ENCODE assay signal across 22 cellular contexts in genomic region chr11:107848345-107848744, GRCh38.
"Had no signal": no experiment of that assay in that cellular context is flagged by ENCODE, and none has a peak within 500 bp of the region (broad histone marks: within the 10 kb centered on the region; RNA-seq: fewer than 3 reads in every experiment).

No MANE protein-coding gene starts in this region.

- H3K9me3 ChIP-seq: esophagus muscularis mucosa, heart right ventricle, left lung, mucosa of descending colon, psoas muscle, stomach, testis, upper lobe of left lung had no signal

- H3K36me3 Mint-ChIP-seq: naive B cell had no signal

- DNase-seq: activated CD4-positive, alpha-beta T cell treated with anti-CD3 and anti-CD28 coated beads, Interleukin-2, amount 10 ng/mL, durations not matched to agents 7 days and 5 days; activated CD8-positive, alpha-beta memory T cell treated with anti-CD3 and anti-CD28 coated beads, Interleukin-2, amount 50 U/mL, for 48 hours; activated CD8-positive, alpha-beta T cell treated with anti-CD3 and anti-CD28 coated beads, Interleukin-2, amount 10 ng/mL, durations not matched to agents 7 days and 5 days; activated gamma-delta T cell treated with Interleukin-2 at 50 U/mL for 16 hours; activated T-cell treated with anti-CD3 and anti-CD28 coated beads, Interleukin-2, amount 50 U/mL, for 48 hours; effector CD8-positive, alpha-beta T cell; heart right ventricle; left lung; mucosa of descending colon; naive B cell; psoas muscle; right cardiac atrium; stimulated activated CD4-positive, alpha-beta T cell treated with anti-CD3 and anti-CD28 coated beads, Interleukin-2, amount 100 ng/mL, for 24 hours; stomach; T1000; testis; upper lobe of left lung had no signal

- H3K4me3 Mint-ChIP-seq: activated CD4-positive, alpha-beta T cell treated with anti-CD3 and anti-CD28 coated beads, Interleukin-2, amount 10 ng/mL, durations not matched to agents 7 days and 5 days; activated CD8-positive, alpha-beta T cell treated with anti-CD3 and anti-CD28 coated beads, Interleukin-2, amount 10 ng/mL, durations not matched to agents 7 days and 5 days; dendritic cell treated with granulocyte-macrophage colony-stimulating factor and Interleukin-4, amounts not matched to agents 40 ng/mL and 50 ng/mL, for 4 days; neural crest cell had no signal

- H3K27me3 ChIP-seq: esophagus muscularis mucosa, heart right ventricle, left lung, stomach, testis, upper lobe of left lung had no signal

- H3K4me1 ChIP-seq: esophagus muscularis mucosa, heart right ventricle, left lung, psoas muscle, testis, upper lobe of left lung had no signal

- H3K4me1 Mint-ChIP-seq: neural crest cell had no signal

- H3K36me3 ChIP-seq: esophagus muscularis mucosa, heart right ventricle, left lung, stomach, upper lobe of left lung had no signal

- H3K27ac ChIP-seq: esophagus muscularis mucosa, heart right ventricle, left lung, psoas muscle, stomach, testis, upper lobe of left lung had no signal

- ATAC-seq: activated CD4-positive, CD25-positive, alpha-beta regulatory T cell treated with anti-CD3 and anti-CD28 coated beads, Interleukin-2, amount 50 U/mL, for 24 hours; activated CD8-positive, alpha-beta T cell treated with anti-CD3 and anti-CD28 coated beads, Interleukin-2, amount 10 ng/mL, durations not matched to agents 7 days and 5 days; heart right ventricle; left lung; mucosa of descending colon; psoas muscle; right cardiac atrium had no signal

- H3K9me3 Mint-ChIP-seq: activated CD4-positive, alpha-beta T cell treated with anti-CD3 and anti-CD28 coated beads, Interleukin-2, amount 10 ng/mL, durations not matched to agents 7 days and 5 days; activated naive CD4-positive, alpha-beta T cell treated with anti-CD3 and anti-CD28 coated beads, Interleukin-2, amount 50 U/mL, for 72 hours; dendritic cell treated with granulocyte-macrophage colony-stimulating factor and Interleukin-4, amounts not matched to agents 40 ng/mL and 50 ng/mL, for 4 days; naive B cell; neural crest cell had no signal

- H3K27me3 Mint-ChIP-seq: activated CD4-positive, alpha-beta T cell treated with anti-CD3 and anti-CD28 coated beads, Interleukin-2, amount 10 ng/mL, durations not matched to agents 7 days and 5 days; dendritic cell treated with granulocyte-macrophage colony-stimulating factor and Interleukin-4, amounts not matched to agents 40 ng/mL and 50 ng/mL, for 4 days; naive B cell had no signal

- H3K4me3 ChIP-seq: esophagus muscularis mucosa, heart right ventricle, left lung, mucosa of descending colon, psoas muscle, stomach, testis, upper lobe of left lung had no signal

- H3K27ac Mint-ChIP-seq: activated CD4-positive, alpha-beta T cell treated with anti-CD3 and anti-CD28 coated beads, Interleukin-2, amount 10 ng/mL, durations not matched to agents 7 days and 5 days; activated CD8-positive, alpha-beta T cell treated with anti-CD3 and anti-CD28 coated beads, Interleukin-2, amount 10 ng/mL, durations not matched to agents 7 days and 5 days; activated naive CD4-positive, alpha-beta T cell treated with anti-CD3 and anti-CD28 coated beads, Interleukin-2, amount 50 U/mL, for 72 hours; dendritic cell treated with granulocyte-macrophage colony-stimulating factor and Interleukin-4, amounts not matched to agents 40 ng/mL and 50 ng/mL, for 4 days had no signal
